Comparison of ENCODE assay signal across 1 cellular context in genomic region chr4:55546633-55547460, GRCh38.
A peak's percentile ranks its signal among the peaks of the same experiment; 100 is the strongest.
TF ChIP-seq lines count a peak whose summit lies in the region.

Gene CLOCK, minus strand, starts transcription at chr4:55546909. Its CDS starts 64,124 bp downstream, at chr4:55482785.

TF ChIP-seq in HepG2, 621 proteins besides CTCF, POLR2A, EP300 and RAD21 (continued from another document and continues in another):
- TF ChIP-seq TFDP1 (CRISPR knock-in tag; IDR thresholded peaks at IDR 0.05; ENCODE audit: borderline replicate concordance) (peak; percentile 27; the same call in 1 of the 2 replicates), JUNB (CRISPR knock-in tag; IDR thresholded peaks at IDR 0.05; ENCODE audit: borderline replicate concordance) (no peak), ZNF138 (CRISPR knock-in tag; IDR thresholded peaks at IDR 0.05; ENCODE audit: low read depth) (no peak), TBX2 (CRISPR knock-in tag; IDR thresholded peaks at IDR 0.05; ENCODE audit: borderline replicate concordance) (peak; percentile 32), HOXA5 (CRISPR knock-in tag; IDR thresholded peaks at IDR 0.05) (0 out of 2 replicates have a peak, but pooled peaks have one; percentile 27), ZNF597 (CRISPR knock-in tag; IDR thresholded peaks at IDR 0.05) (no peak; the same call in 1 of the 2 replicates), SMAD1 (CRISPR knock-in tag; IDR thresholded peaks at IDR 0.05; ENCODE audit: borderline replicate concordance, low read depth) (no peak), BCL6 (CRISPR knock-in tag; IDR thresholded peaks at IDR 0.05) (peak; percentile 95), ZNF704 (CRISPR knock-in tag; IDR thresholded peaks at IDR 0.05; ENCODE audit: borderline replicate concordance) (peak; percentile 78; the same call in 1 of the 2 replicates), SKIL (CRISPR knock-in tag; IDR thresholded peaks at IDR 0.05; ENCODE audit: borderline replicate concordance) (no peak), PRDM15 (CRISPR knock-in tag; IDR thresholded peaks at IDR 0.05) (no peak), SP4 (CRISPR knock-in tag; IDR thresholded peaks at IDR 0.05) (no peak), ZNF484 (CRISPR knock-in tag; IDR thresholded peaks at IDR 0.05; ENCODE audit: borderline replicate concordance, low read depth) (no peak), IRF2 (CRISPR knock-in tag; IDR thresholded peaks at IDR 0.05) (peak; percentile 15; the same call in 1 of the 2 replicates), GMEB2 (CRISPR knock-in tag; IDR thresholded peaks at IDR 0.05; ENCODE audit: low read depth) (no peak), ZNF432 (CRISPR knock-in tag; IDR thresholded peaks at IDR 0.05; ENCODE audit: borderline replicate concordance) (no peak), SIX1 (CRISPR knock-in tag; IDR thresholded peaks at IDR 0.05; ENCODE audit: borderline replicate concordance) (no peak), ZNF230 (CRISPR knock-in tag; IDR thresholded peaks at IDR 0.05) (0 out of 2 replicates have a peak, but pooled peaks have one; percentile 31), HNF1B (CRISPR knock-in tag; IDR thresholded peaks at IDR 0.05) (peak; percentile 41; the same call in 1 of the 2 replicates), ZNF569 (CRISPR knock-in tag; IDR thresholded peaks at IDR 0.05; ENCODE audit: borderline replicate concordance) (peak; percentile 55; the same call in 1 of the 2 replicates), ZNF430 (CRISPR knock-in tag; IDR thresholded peaks at IDR 0.05) (peak; percentile 38; the same call in 1 of the 2 replicates), KDM6A (CRISPR knock-in tag; IDR thresholded peaks at IDR 0.05; ENCODE audit: low read depth) (no peak), NFKB2 (CRISPR knock-in tag; IDR thresholded peaks at IDR 0.05; ENCODE audit: borderline replicate concordance) (no peak; the same call in 1 of the 2 replicates), ZMYM3 (CRISPR knock-in tag; IDR thresholded peaks at IDR 0.05) (peak; percentile 19; the same call in 1 of the 2 replicates), NFIB (CRISPR knock-in tag; IDR thresholded peaks at IDR 0.05; ENCODE audit: borderline replicate concordance) (no peak), ZFY (CRISPR knock-in tag; IDR thresholded peaks at IDR 0.05) (peak; percentile 54), DZIP1 (CRISPR knock-in tag; IDR thresholded peaks at IDR 0.05) (no peak), ARID5B (CRISPR knock-in tag; IDR thresholded peaks at IDR 0.05) (0 out of 2 replicates have a peak, but pooled peaks have one; percentile 11), TAF1 (CRISPR knock-in tag; IDR thresholded peaks at IDR 0.05) (peak; percentile 68), ZNF350 (CRISPR knock-in tag; IDR thresholded peaks at IDR 0.05; ENCODE audit: borderline replicate concordance, low read depth) (peak; percentile 62; the same call in 1 of the 2 replicates), ZNF775 (CRISPR knock-in tag; IDR thresholded peaks at IDR 0.05; ENCODE audit: borderline replicate concordance) (no peak), FOSL2 (CRISPR knock-in tag; IDR thresholded peaks at IDR 0.05) (peak; percentile 17; the same call in 1 of the 2 replicates), ZNF33B (CRISPR knock-in tag; IDR thresholded peaks at IDR 0.05) (0 out of 2 replicates have a peak, but pooled peaks have one; percentile 20), BRF2 (CRISPR knock-in tag; IDR thresholded peaks at IDR 0.05) (no peak), RARG (CRISPR knock-in tag; IDR thresholded peaks at IDR 0.05; ENCODE audit: low read depth) (0 out of 2 replicates have a peak, but pooled peaks have one; percentile 74), GABPB1 (CRISPR knock-in tag; IDR thresholded peaks at IDR 0.05) (peak; percentile 67), SALL1 (CRISPR knock-in tag; IDR thresholded peaks at IDR 0.05) (peak; percentile 61; the same call in 1 of the 2 replicates)
